ENCODE assay signal across 27 cellular contexts in the genomic region with DNA sequence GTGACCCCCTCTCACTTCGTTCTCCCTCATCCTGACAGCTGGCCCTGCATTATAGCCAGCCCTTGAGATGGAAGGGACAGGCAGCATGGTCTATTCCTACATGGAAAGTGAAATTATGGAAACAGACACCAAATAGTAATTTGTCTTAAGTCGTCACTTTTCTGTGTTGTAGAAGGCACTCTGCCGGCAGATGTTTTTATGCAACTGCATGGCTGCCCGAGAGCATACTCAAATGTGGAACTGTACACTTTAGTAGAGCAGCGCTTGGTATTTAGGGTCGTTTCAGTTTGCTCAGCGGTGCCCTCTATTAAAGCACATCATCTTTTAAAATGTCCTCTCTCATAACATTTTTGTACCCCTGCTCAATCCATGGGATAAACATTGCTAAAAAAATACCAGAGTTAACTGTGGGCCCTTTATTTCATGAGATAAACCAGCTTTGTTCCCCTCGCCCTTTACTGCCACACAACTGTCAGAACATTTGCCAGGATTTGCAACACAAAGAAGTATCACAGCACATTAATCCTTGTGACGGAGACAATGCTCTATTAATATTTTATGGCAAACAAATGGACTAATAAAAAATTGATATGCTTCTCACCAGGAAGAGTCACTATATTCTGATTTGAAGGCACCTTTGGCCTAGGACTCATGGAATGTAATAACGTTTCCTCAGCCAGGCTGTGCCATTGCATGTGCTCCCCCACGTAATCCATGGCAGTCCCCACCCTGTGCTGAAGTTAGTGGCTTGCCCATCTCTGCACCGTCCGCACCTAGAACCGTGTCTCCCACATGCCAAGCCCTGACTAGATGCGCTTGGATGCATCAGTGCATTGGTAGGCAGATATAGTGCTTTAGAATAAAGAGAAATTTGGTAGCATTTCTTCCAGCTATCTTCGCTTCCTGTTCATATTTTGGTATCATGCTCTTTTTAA.
DNase-seq lines count a peak whose midpoint lies in the region; ATAC-seq, FAIRE-seq and TF ChIP-seq lines count a peak whose summit lies in the region.
"Had no signal": no experiment of that assay in that cellular context is flagged by ENCODE, and none has a peak within 500 bp of the region (broad histone marks: within the 10 kb centered on the region; RNA-seq: fewer than 3 reads in every experiment).

No MANE protein-coding gene starts in this region.

- no peak for TF ChIP-seq POLR2A in GM12891 (IDR thresholded peaks at IDR 0.05; ENCODE audit: low read depth, low read length)

- H3K4me3 Mint-ChIP-seq in type B pancreatic cell = no peak overlapping the region
- H3K4me3 Mint-ChIP-seq: B cell; CD8-positive, alpha-beta T cell had no signal

- no peak for TF ChIP-seq CTCF in type B pancreatic cell (conservative IDR thresholded peaks at IDR 0.05)

- DNase-seq in caudate nucleus (lab: John Stamatoyannopoulos, UW) (peak in 19 of 61 donors; percentile 19 to 76 (median 52)), inferior parietal cortex (ENCODE audit: extremely low spot score) (peak; percentile 81), pons (ENCODE audit: low spot score) (peak; percentile 96), type B pancreatic cell (ENCODE audit: extremely low spot score, unreplicated experiment) (no peak), GM12891 (ENCODE audit: insufficient read length, low spot score) (no peak)
- DNase-seq in activated CD4-positive, CD25-positive, alpha-beta regulatory T cell treated with anti-CD3 and anti-CD28 coated beads, Interleukin-2, amount 50 U/mL, for 72 hours = no peak
- DNase-seq: Calu3; CD8-positive, alpha-beta T cell; DMS79 treated with DMSO at 0.1 percent for 48 hours; GF-D8; GM23248; H7; KBM-7; MG63; NCI-H1105 treated with DMSO at 0.1 percent for 48 hours; NCI-H146; NCI-H1930; NCI-H2107; NCI-H524 treated with DMSO at 0.1 percent for 48 hours; NCI-H82; NK-92 treated with Interleukin-12 subunit alpha and Interleukin-12 subunit beta, amount 100 ng/mL, for 24 hours; PC-3; SJCRH30 had no signal

- FAIRE-seq in GM12891 (lab: Jason Lieb, UNC) = no peak
- FAIRE-seq: GM18507 had no signal

- no peaks in the 10 kb centered on the region for H3K9me3 Mint-ChIP-seq in type B pancreatic cell

- H3K36me3 Mint-ChIP-seq in type B pancreatic cell = no peaks in the 10 kb centered on the region
- H3K36me3 Mint-ChIP-seq: CD8-positive, alpha-beta T cell had no signal

- peaks cover 4% of the 10 kb centered on the region for H3K27me3 Mint-ChIP-seq in type B pancreatic cell
- H3K27me3 Mint-ChIP-seq: B cell had no signal

- H3K27ac Mint-ChIP-seq in type B pancreatic cell = no peak overlapping the region
- H3K27ac Mint-ChIP-seq: B cell; CD8-positive, alpha-beta T cell had no signal

- no peak for ATAC-seq in GM18517 (IDR thresholded peaks at IDR 0.05; ENCODE audit: unreplicated experiment)
- ATAC-seq: CD8-positive, alpha-beta T cell; PC-3 had no signal

- H3K27ac ChIP-seq in caudate nucleus (ENCODE audit: low read depth, low read length) = peak overlapping the region; percentile 98
- H3K27ac ChIP-seq: C4-2B, GM23248, SJCRH30 had no signal

- H3K4me1 Mint-ChIP-seq in type B pancreatic cell (ENCODE audit: unreplicated experiment) = no peaks in the 10 kb centered on the region

TF ChIP-seq in GM12891, 5 proteins besides CTCF, POLR2A, EP300 and RAD21:
- TF ChIP-seq TAF1 (IDR thresholded peaks at IDR 0.05; ENCODE audit: low read depth, low read length) (no peak), SPI1 (IDR thresholded peaks at IDR 0.05; ENCODE audit: low read depth, low read length) (no peak), POU2F2 (IDR thresholded peaks at IDR 0.05; ENCODE audit: low read depth, low read length) (no peak)

Comparison
In these comparisons a context has a peak if more than half of its experiments do, and no peak if none do; other contexts are left out.
1. DNase-seq: peak in inferior parietal cortex (single experiment) and pons (single experiment); none in activated CD4-positive, CD25-positive, alpha-beta regulatory T cell treated with anti-CD3 and anti-CD28 coated beads, Interleukin-2, amount 50 U/mL, for 72 hours (single experiment), type B pancreatic cell (single experiment) and GM12891 (single experiment).